ENCODE assay signal across 1 cellular context in genomic region chr17:72519598-72519936, GRCh38.
TF ChIP-seq lines count a peak whose summit lies in the region.

No MANE protein-coding gene starts in this region.

TF ChIP-seq in GM23338, 12 proteins besides CTCF, POLR2A, EP300 and RAD21 (continued from another document):
- TF ChIP-seq ZNF462 (CRISPR knock-in tag; IDR thresholded peaks at IDR 0.05) (no peak), REST (IDR thresholded peaks at IDR 0.05; ENCODE audit: unreplicated experiment) (no peak), ETS1 (IDR thresholded peaks at IDR 0.05) (no peak), JUNB (IDR thresholded peaks at IDR 0.05; ENCODE audit: unreplicated experiment) (no peak), ZNF331 (CRISPR knock-in tag; IDR thresholded peaks at IDR 0.05; ENCODE audit: low read depth) (no peak), STAT1 (IDR thresholded peaks at IDR 0.05; ENCODE audit: unreplicated experiment) (no peak), EZH2phosphoT487 (IDR thresholded peaks at IDR 0.05; ENCODE audit: unreplicated experiment) (no peak), ZNF114 (CRISPR knock-in tag; IDR thresholded peaks at IDR 0.05) (no peak), POLR2AphosphoS5 (IDR thresholded peaks at IDR 0.05; ENCODE audit: low read depth) (no peak)
